In the genomic region with DNA sequence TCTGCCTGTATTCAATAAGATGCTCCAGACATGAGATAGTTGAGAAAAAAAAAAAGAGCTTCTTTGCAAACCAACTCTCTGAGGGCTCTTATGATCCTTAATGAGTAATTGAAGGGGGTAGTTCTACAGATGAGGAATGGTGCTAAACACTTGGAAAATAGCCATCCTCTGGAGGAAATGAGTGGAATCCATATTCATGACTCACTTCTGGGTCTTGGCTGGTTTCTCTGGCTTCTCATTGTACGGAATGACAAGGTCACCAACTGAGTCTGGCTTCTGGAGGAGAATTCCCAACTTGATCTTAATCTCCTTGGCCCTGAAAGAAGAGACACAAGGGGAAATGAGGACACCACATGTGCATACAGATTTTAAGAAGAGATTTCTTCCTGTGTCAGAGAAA, we compare ENCODE assay signal across 9 cellular contexts. TPM values are rescaled to one million over a fixed set of nuclear protein-coding genes. Genes with fewer than 3 reads are reported as not detected.
DNase-seq lines count a peak whose midpoint lies in the region; ATAC-seq, FAIRE-seq and TF ChIP-seq lines count a peak whose summit lies in the region.
"Had no signal": no experiment of that assay in that cellular context is flagged by ENCODE, and none has a peak within 500 bp of the region (broad histone marks: within the 10 kb centered on the region; RNA-seq: fewer than 3 reads in every experiment).

No MANE protein-coding gene starts in this region.

- FAIRE-seq in keratinocyte (lab: Jason Lieb, UNC) = peak; percentile 93

- dilution Hi-C loops in keratinocyte (cut with MboI; ENCODE audit: extremely low pct_ligation_motif_present, low sequenced_read_pairs) = no loop called here

- intact Hi-C loops in upper lobe of right lung (cut with DNase I) (no loop called here), uterus (cut with DNase I; ENCODE audit: low total_unique reads) (no loop called here)

- ATAC-seq in upper lobe of right lung = peak; percentile 53

- no peak overlapping the region for H2AFZ ChIP-seq in keratinocyte (ENCODE audit: control insufficient read depth, low read length)

- TF ChIP-seq CTCF in astrocyte of the cerebellum (IDR thresholded peaks at IDR 0.05; ENCODE audit: low read depth, low read length, missing control alignments) = no peak
- no peak for TF ChIP-seq CTCF in keratinocyte (optimal IDR thresholded peaks at IDR 0.05 in 1 of 3, IDR thresholded peaks at IDR 0.05 in 1 of 3, conservative IDR thresholded peaks at IDR 0.05 in 1 of 3; ENCODE audit: extremely low read depth in 1 of 3, insufficient read depth in 2 of 3, low read length in 3 of 3)
- TF ChIP-seq CTCF in upper lobe of right lung (IDR thresholded peaks at IDR 0.05) = no peak
- no peak for TF ChIP-seq CTCF in uterus (IDR thresholded peaks at IDR 0.05)

- no peaks in the 10 kb centered on the region for H3K79me2 ChIP-seq in keratinocyte (ENCODE audit: control insufficient read depth, insufficient read depth, low read length)

- H3K9me1 ChIP-seq in keratinocyte (ENCODE audit: control insufficient read depth, extremely low read depth, insufficient read depth, low read length) = no peaks in the 10 kb centered on the region

- H3K4me3 ChIP-seq in astrocyte of the cerebellum (ENCODE audit: low read depth, low read length) (no peak overlapping the region), keratinocyte (ENCODE audit: control insufficient read depth in 2 of 3, extremely low read depth in 1 of 3, insufficient read depth in 2 of 3, low read depth in 1 of 3, low read length in 3 of 3) (no peak overlapping the region), upper lobe of right lung (no peak overlapping the region), uterus (no peak overlapping the region)

- in situ Hi-C loops in astrocyte of the cerebellum (cut with HindIII; ENCODE audit: low sequenced_read_pairs) = no loop called here

- TF ChIP-seq POLR2A in uterus (IDR thresholded peaks at IDR 0.05) = no peak

- H3K4me1 ChIP-seq in keratinocyte (ENCODE audit: control insufficient read depth, extremely low read depth, insufficient read depth, low read length) (peaks cover 17% of the 10 kb centered on the region), upper lobe of right lung (peaks cover 29% of the 10 kb centered on the region), uterus (peaks cover 0 to 10% of the 10 kb centered on the region in 2 donors)

- H3K27me3 ChIP-seq in keratinocyte (ENCODE audit: control insufficient read depth, extremely low read depth, insufficient read depth, low read length) = no peaks in the 10 kb centered on the region
- H3K27me3 ChIP-seq in upper lobe of right lung = no peaks in the 10 kb centered on the region
- no peaks in the 10 kb centered on the region for H3K27me3 ChIP-seq in uterus
- H3K27me3 ChIP-seq: BE2C had no signal

- H3K9me3 ChIP-seq in keratinocyte (ENCODE audit: control insufficient read depth, low read depth, low read length) = no peaks in the 10 kb centered on the region
- H3K9me3 ChIP-seq in upper lobe of right lung = no peaks in the 10 kb centered on the region
- no peaks in the 10 kb centered on the region for H3K9me3 ChIP-seq in uterus
- H3K9me3 ChIP-seq: BE2C had no signal

- H3K36me3 ChIP-seq in keratinocyte (ENCODE audit: control insufficient read depth in 2 of 2, extremely low read depth in 1 of 2, insufficient read depth in 2 of 2, low read length in 2 of 2) (no peaks in the 10 kb centered on the region), upper lobe of right lung (no peaks in the 10 kb centered on the region), uterus (no peaks in the 10 kb centered on the region)

- H3K4me2 ChIP-seq in keratinocyte (ENCODE audit: control insufficient read depth, extremely low read depth, insufficient read depth, low read depth, low read length) = peak overlapping the region; percentile 12

- peak in 2 of 3 experiments; percentile 53 to 57 for DNase-seq in NCI-H1417 (lab: John Stamatoyannopoulos, UW)
- no peak for DNase-seq in NCI-H1417 treated with DMSO at 0.1 percent for 48 hours (lab: John Stamatoyannopoulos, UW)
- peak; percentile 94 for DNase-seq in astrocyte of the cerebellum (ENCODE audit: low read depth)
- DNase-seq in keratinocyte (ENCODE audit: low read depth, low spot score) = peak; percentile 64
- DNase-seq in upper lobe of right lung = no peak
- DNase-seq in uterus = no peak
- no peak for DNase-seq in C1 segment of cervical spinal cord (lab: John Stamatoyannopoulos, UW)
- no peak for DNase-seq in NCI-H1694 treated with DMSO at 0.1 percent for 48 hours (lab: John Stamatoyannopoulos, UW)
- DNase-seq: BE2C had no signal

- H3K27ac ChIP-seq in keratinocyte (ENCODE audit: control insufficient read depth, insufficient read depth, low read length) (no peak overlapping the region), upper lobe of right lung (no peak overlapping the region), uterus (peak overlapping the region in 1 of 2 donors; percentile 45)

- no peak overlapping the region for H3K9ac ChIP-seq in keratinocyte (ENCODE audit: control insufficient read depth, extremely low read depth, insufficient read depth, low read length)

- H4K20me1 ChIP-seq in keratinocyte (ENCODE audit: control insufficient read depth, extremely low read depth, insufficient read depth, low read length) = no peaks in the 10 kb centered on the region

RNA-seq across cellular contexts. Expression of gene RGS5, which starts 34.7 kb away (rescaled TPM):
- 2.1 to 4.1 TPM (median 2.7 TPM) in 3 replicates for polyA plus RNA-seq in keratinocyte
- 1.3 TPM for polyA plus RNA-seq in keratinocyte (2011; ENCODE audit: low read depth)
- polyA plus RNA-seq in keratinocyte (2011; cell fraction: cytosol; rRNA removed) = 2.2 and 3.2 TPM in 2 replicates
- polyA plus RNA-seq in keratinocyte (2011; cell fraction: nucleus; rRNA removed) = 1.8 and 3.2 TPM in 2 replicates
- polyA plus RNA-seq in keratinocyte (2012; ENCODE audit: low replicate concordance) = 1.9 and 2.5 TPM in 2 replicates
- polyA minus RNA-seq in keratinocyte = 2.1 to 2.4 TPM in 2 of 3 replicates, not detected in the other
- not detected for polyA minus RNA-seq in keratinocyte (2011; cell fraction: cytosol; rRNA and poly(A)+ RNA removed)
- polyA minus RNA-seq in keratinocyte (2011; cell fraction: nucleus; rRNA and poly(A)+ RNA removed) = 1.3 and 2.8 TPM in 2 replicates
- 93.1 TPM for total RNA-seq in upper lobe of right lung
- 100 to 1,000 TPM in 2 of 4 donors, 10 to 100 TPM in 2; 37.1 to 197 (median 120) TPM for total RNA-seq in uterus

Comparison
In these comparisons a context has a peak if more than half of its experiments do, and no peak if none do; other contexts are left out.
1. DNase-seq: peak in NCI-H1417 (2 of 3), astrocyte of the cerebellum (single experiment) and keratinocyte (single experiment); none in NCI-H1417 treated with DMSO at 0.1 percent for 48 hours (single experiment), upper lobe of right lung (single experiment), uterus (0 of 2), C1 segment of cervical spinal cord (0 of 14) and NCI-H1694 treated with DMSO at 0.1 percent for 48 hours (single experiment).